9 cellular contexts compared by ENCODE assay signal in the genomic region with DNA sequence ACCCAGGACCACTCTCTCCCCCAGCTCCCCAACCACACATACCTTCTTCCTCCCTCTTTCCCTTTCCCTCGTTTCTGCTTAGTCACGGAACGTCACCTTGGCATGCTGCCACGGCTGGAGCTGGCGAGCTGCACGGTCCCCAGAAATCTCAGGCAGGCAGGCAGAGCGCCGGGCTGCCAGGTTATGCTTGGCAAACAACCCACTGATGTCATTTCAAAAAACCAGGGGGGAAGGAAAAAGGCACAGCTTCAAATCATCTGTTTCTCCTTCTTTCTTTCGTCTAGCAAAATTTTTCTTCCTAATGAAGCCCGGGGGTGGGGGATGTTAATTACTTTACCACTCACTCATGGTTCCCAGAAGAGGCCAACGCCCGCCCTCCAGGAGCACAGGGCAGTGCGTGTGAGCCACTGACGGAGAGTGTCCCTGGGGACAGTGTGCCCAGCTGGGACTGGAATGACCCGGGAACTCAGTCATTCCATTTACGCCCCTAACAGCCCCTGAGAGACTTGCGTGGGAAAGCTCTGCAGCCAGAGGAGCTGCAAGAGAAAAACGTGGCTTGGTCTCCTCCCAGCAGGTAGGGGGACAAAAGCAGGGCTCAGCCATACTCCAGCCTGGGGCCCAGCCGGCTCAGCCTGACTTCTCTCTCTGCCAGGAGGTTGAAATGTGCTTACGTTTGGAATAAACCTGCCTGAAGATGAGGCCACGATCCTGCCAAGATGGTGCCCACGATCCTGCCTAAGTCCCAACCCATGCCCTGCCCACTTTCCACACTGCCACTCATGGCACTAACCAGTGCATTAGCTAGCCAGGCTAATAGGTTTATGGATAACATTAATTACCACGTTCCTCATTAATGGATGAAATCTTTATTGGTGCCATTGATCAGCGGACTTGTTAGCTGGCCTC.
DNase-seq lines count a peak whose midpoint lies in the region; TF ChIP-seq lines count a peak whose summit lies in the region.
"Had no signal": no experiment of that assay in that cellular context is flagged by ENCODE, and none has a peak within 500 bp of the region (broad histone marks: within the 10 kb centered on the region; RNA-seq: fewer than 3 reads in every experiment).

No MANE protein-coding gene starts in this region.

- no peak overlapping the region for H3K4me3 ChIP-seq in suprapubic skin

- TF ChIP-seq POLR2A in suprapubic skin (IDR thresholded peaks at IDR 0.05): no peak

- H3K27ac Mint-ChIP-seq in CD14-positive monocyte: peak overlapping the region in 6 of 7 donors; percentile 47 to 86 (median 76)
- peak overlapping the region; percentile 60 to 94 (median 87) for H3K27ac Mint-ChIP-seq in brain
- no peak overlapping the region for H3K27ac Mint-ChIP-seq in immature natural killer cell

- no peaks in the 10 kb centered on the region for H3K9me3 ChIP-seq in suprapubic skin

- WGBS in suprapubic skin: 25% methylated on average over 18 of the region's 24 CpGs

- H3K36me3 Mint-ChIP-seq in CD14-positive monocyte (peaks cover 11 to 13% of the 10 kb centered on the region in 2 donors), brain (peaks cover 10% of the 10 kb centered on the region), immature natural killer cell (no peaks in the 10 kb centered on the region)

- peaks cover 35% of the 10 kb centered on the region for H3K4me1 ChIP-seq in suprapubic skin

- intact Hi-C loops in CD14-positive monocyte (cut with micrococcal nuclease): loop anchor here in 1 of 2 donors (10.0 kb wide), 1 partner anchor 126 kb away; no protein-coding TSS in a partner anchor

- TF ChIP-seq CTCF in CD14-positive monocyte (IDR thresholded peaks at IDR 0.05) (no peak), brain (conservative IDR thresholded peaks at IDR 0.05) (no peak), suprapubic skin (IDR thresholded peaks at IDR 0.05) (no peak)

- no peaks in the 10 kb centered on the region for H3K36me3 ChIP-seq in suprapubic skin

- H3K9me3 Mint-ChIP-seq in CD14-positive monocyte (peaks cover 0 to 3% (median 0%) of the 10 kb centered on the region in 7 donors), brain (peaks cover 0 to 3% (median 0%) of the 10 kb centered on the region in 5 experiments), immature natural killer cell (no peaks in the 10 kb centered on the region)
- H3K9me3 Mint-ChIP-seq: central memory CD8-positive, alpha-beta T cell had no signal

- H3K27me3 Mint-ChIP-seq in CD14-positive monocyte (ENCODE audit: low read depth in 3 of 3) (peaks cover 1 to 2% (median 2%) of the 10 kb centered on the region in 3 donors), brain (peaks cover 8% of the 10 kb centered on the region), immature natural killer cell (ENCODE audit: low read depth in 3 of 3) (peaks cover 5 to 10% (median 7%) of the 10 kb centered on the region in 3 donors)

- H3K4me3 Mint-ChIP-seq in CD14-positive monocyte (peak overlapping the region; percentile 49 to 84), brain (peak overlapping the region; percentile 26 to 70 (median 36)), immature natural killer cell (no peak overlapping the region)
- H3K4me3 Mint-ChIP-seq: central memory CD8-positive, alpha-beta T cell had no signal

- peak overlapping the region; percentile 27 for H3K27ac ChIP-seq in suprapubic skin

- no peaks in the 10 kb centered on the region for H3K27me3 ChIP-seq in suprapubic skin

- peak; percentile 75 for DNase-seq in CD14-positive monocyte (ENCODE audit: low spot score)
- DNase-seq in NCI-H2081 (lab: John Stamatoyannopoulos, UW): peak; percentile 73 to 75
- DNase-seq in kidney glomerular epithelial cell (lab: John Stamatoyannopoulos, UW): peak; percentile 88
- DNase-seq in suprapubic skin (ENCODE audit: low spot score in 2 of 2): peak; percentile 81 to 89
- no peak for DNase-seq in immature natural killer cell
- no peak for DNase-seq in AML-193 (lab: John Stamatoyannopoulos, UW)
- DNase-seq in stimulated activated CD4-positive, alpha-beta T cell treated with anti-CD3 and anti-CD28 coated beads, Interleukin-2, amount 100 ng/mL, for 24 hours: no peak

- H3K4me1 Mint-ChIP-seq in CD14-positive monocyte: peaks cover 64% of the 10 kb centered on the region
- H3K4me1 Mint-ChIP-seq in brain: peaks cover 88% of the 10 kb centered on the region
- peaks cover 28 to 34% of the 10 kb centered on the region in 2 donors for H3K4me1 Mint-ChIP-seq in immature natural killer cell

- peak; percentile 51 for TF ChIP-seq EP300 in suprapubic skin (IDR thresholded peaks at IDR 0.05)

Comparison
In these comparisons a context has a peak if more than half of its experiments do, and no peak if none do; other contexts are left out.
1. DNase-seq: peak in CD14-positive monocyte (single experiment), NCI-H2081 (2 of 2), kidney glomerular epithelial cell (single experiment) and suprapubic skin (2 of 2); none in immature natural killer cell (0 of 3), AML-193 (0 of 2) and stimulated activated CD4-positive, alpha-beta T cell treated with anti-CD3 and anti-CD28 coated beads, Interleukin-2, amount 100 ng/mL, for 24 hours (0 of 2).
2. H3K27ac Mint-ChIP-seq: peak in CD14-positive monocyte (6 of 7) and brain (5 of 5); none in immature natural killer cell (0 of 6).
3. H3K4me3 Mint-ChIP-seq: peak in CD14-positive monocyte (2 of 2) and brain (5 of 5); none in immature natural killer cell (0 of 5).